In the genomic region with DNA sequence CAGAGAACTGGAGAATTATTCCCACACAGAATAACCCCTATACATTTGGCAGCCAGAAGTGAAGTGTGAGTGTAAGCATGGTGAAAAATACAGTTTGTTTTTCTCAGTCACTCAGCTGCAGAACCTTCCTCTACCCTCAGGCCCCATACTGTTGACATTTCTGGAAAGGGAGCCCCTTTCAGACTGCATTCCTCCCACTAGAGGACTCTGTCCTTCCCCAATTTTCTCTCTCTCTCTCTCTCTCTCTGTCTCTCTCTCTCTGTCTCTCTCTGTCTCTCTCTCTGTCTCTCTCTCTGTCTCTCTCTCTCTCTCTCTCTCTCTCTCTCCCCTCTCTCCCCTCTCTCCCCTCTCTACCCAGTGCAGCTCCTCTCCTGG, we compare ENCODE assay signal across 11 cellular contexts.
DNase-seq lines count a peak whose midpoint lies in the region; ATAC-seq, FAIRE-seq and TF ChIP-seq lines count a peak whose summit lies in the region.
"Had no signal": no experiment of that assay in that cellular context is flagged by ENCODE, and none has a peak within 500 bp of the region (broad histone marks: within the 10 kb centered on the region; RNA-seq: fewer than 3 reads in every experiment).

No MANE protein-coding gene starts in this region.

- no peaks in the 10 kb centered on the region for H3K27me3 Mint-ChIP-seq in memory B cell

- no peak overlapping the region for H2AFZ ChIP-seq in Loucy (ENCODE audit: low read length)

- ATAC-seq in memory B cell (ENCODE audit: low read depth) (no peak), GM19455 (IDR thresholded peaks at IDR 0.05; ENCODE audit: unreplicated experiment) (no peak)

- no peaks in the 10 kb centered on the region for H3K36me3 Mint-ChIP-seq in memory B cell

- no peak for TF ChIP-seq CTCF in Loucy (conservative IDR thresholded peaks at IDR 0.05; ENCODE audit: low read length)
- no peak for TF ChIP-seq CTCF in colonic mucosa (IDR thresholded peaks at IDR 0.05)

- DNase-seq in Caki2 (ENCODE audit: low read depth) (peak; percentile 57), caudate nucleus (lab: John Stamatoyannopoulos, UW) (no peak), memory B cell (ENCODE audit: low spot score in 2 of 2) (no peak), colonic mucosa (no peak), cerebellar nuclear complex (lab: John Stamatoyannopoulos, UW) (no peak), H54 (ENCODE audit: insufficient read length, low spot score) (no peak)
- DNase-seq: stimulated activated CD4-positive, alpha-beta T cell treated with anti-CD3 and anti-CD28 coated beads, Interleukin-12 subunit alpha, Interleukin-12 subunit beta, amount 100 ng/mL, for 4 hours had no signal

- no peak overlapping the region for H3K4me3 Mint-ChIP-seq in memory B cell

- H3K27ac Mint-ChIP-seq in memory B cell, result peak overlapping the region; percentile 28

- H3K27me3 ChIP-seq in Loucy (ENCODE audit: insufficient read depth, low read length, poor library complexity, severe bottlenecking), result peaks cover 14% of the 10 kb centered on the region
- H3K27me3 ChIP-seq in colonic mucosa, result no peaks in the 10 kb centered on the region

- H3K9me3 ChIP-seq in Loucy (ENCODE audit: insufficient read depth, low read depth, low read length) (no peaks in the 10 kb centered on the region), colonic mucosa (no peaks in the 10 kb centered on the region)

- TF ChIP-seq POLR2A in H54 (IDR thresholded peaks at IDR 0.05; ENCODE audit: low read depth, low read length), result no peak

- no peaks in the 10 kb centered on the region for H3K9me2 ChIP-seq in Loucy (replicated peaks; ENCODE audit: low read depth, low read length)

- no peaks in the 10 kb centered on the region for H4K20me1 ChIP-seq in Loucy (ENCODE audit: insufficient read depth, low read length, poor library complexity, severe bottlenecking)

- H3K9ac ChIP-seq in Loucy (ENCODE audit: low read depth, low read length, poor library complexity, severe bottlenecking), result no peak overlapping the region
- no peak overlapping the region for H3K9ac ChIP-seq in colonic mucosa (ENCODE audit: low read depth in 2 of 2, low read length in 2 of 2)

- intact Hi-C loops in colonic mucosa (cut with DNase I), result no loop called here

- no peaks in the 10 kb centered on the region for H3K79me2 ChIP-seq in Loucy (ENCODE audit: insufficient read depth, low read length)

- H3K27ac ChIP-seq in caudate nucleus (ENCODE audit: low read depth, low read length) (peak overlapping the region; percentile 16), colonic mucosa (no peak overlapping the region)
- H3K27ac ChIP-seq: HL-60 had no signal

- no peak overlapping the region for H3K4me3 ChIP-seq in Loucy (ENCODE audit: low read length, poor library complexity, severe bottlenecking)
- H3K4me3 ChIP-seq in colonic mucosa, result no peak overlapping the region

- peaks cover 11% of the 10 kb centered on the region for H3K4me1 ChIP-seq in Loucy (ENCODE audit: insufficient read depth, low read length, poor library complexity, severe bottlenecking)
- no peaks in the 10 kb centered on the region for H3K4me1 ChIP-seq in colonic mucosa

- H3K36me3 ChIP-seq in Loucy (ENCODE audit: insufficient read depth, low read length), result no peaks in the 10 kb centered on the region
- H3K36me3 ChIP-seq in colonic mucosa, result no peaks in the 10 kb centered on the region

- no peak for FAIRE-seq in H54 (lab: Jason Lieb, UNC)
- FAIRE-seq: TTC549 had no signal

- H3F3A ChIP-seq in Loucy (ENCODE audit: low read depth), result no peaks in the 10 kb centered on the region

- peak overlapping the region; percentile 44 for H3K4me2 ChIP-seq in Loucy (ENCODE audit: low read depth, low read length, poor library complexity, severe bottlenecking)

- no peaks in the 10 kb centered on the region for H3K9me3 Mint-ChIP-seq in memory B cell

- peaks cover 22% of the 10 kb centered on the region for H3K4me1 Mint-ChIP-seq in memory B cell

- in situ Hi-C loops in Caki2 (cut with HindIII; ENCODE audit: low pct_unique_long_range_greater_than_20kb, low sequenced_read_pairs), result no loop called here
